14 cellular contexts compared by ENCODE assay signal in the genomic region with DNA sequence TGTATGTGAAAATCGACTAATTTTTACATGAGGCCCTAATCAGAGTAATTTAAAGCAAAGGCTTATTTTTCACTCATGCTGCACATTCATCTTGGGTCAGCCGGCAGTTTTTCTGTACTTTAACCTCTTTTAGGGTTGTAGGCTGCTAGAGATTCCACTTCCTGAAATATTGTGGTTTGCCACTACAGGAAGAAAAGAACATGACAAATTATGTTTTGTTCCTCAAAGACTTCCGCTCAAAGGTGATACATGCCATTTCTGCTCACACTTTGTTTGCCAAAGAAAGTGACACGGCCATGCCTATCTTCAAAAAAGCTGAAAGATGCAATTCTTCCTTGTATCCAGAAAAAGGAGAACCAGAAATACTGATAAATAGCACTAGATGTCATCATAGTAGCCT.
DNase-seq lines count a peak whose midpoint lies in the region; ATAC-seq and TF ChIP-seq lines count a peak whose summit lies in the region.
"Had no signal": no experiment of that assay in that cellular context is flagged by ENCODE, and none has a peak within 500 bp of the region (broad histone marks: within the 10 kb centered on the region; RNA-seq: fewer than 3 reads in every experiment).

No MANE protein-coding gene starts in this region.

- H3K9me3 Mint-ChIP-seq in activated CD4-positive, alpha-beta T cell treated with anti-CD3 and anti-CD28 coated beads, Interleukin-2, amount 10 ng/mL, durations not matched to agents 24 days and 14 days = peaks cover 12% of the 10 kb centered on the region

- H3K4me1 ChIP-seq in neutrophil (ENCODE audit: control insufficient read depth in 1 of 2, insufficient read depth in 1 of 2, low read depth in 1 of 2, low read length in 1 of 2) (peaks cover 32 to 73% of the 10 kb centered on the region in 2 experiments), ascending aorta (no peaks in the 10 kb centered on the region)
- H3K4me1 ChIP-seq: suprapubic skin had no signal

- peak overlapping the region; percentile 66 for H3K27ac Mint-ChIP-seq in activated CD4-positive, alpha-beta T cell treated with anti-CD3 and anti-CD28 coated beads, Interleukin-2, amount 10 ng/mL, durations not matched to agents 24 days and 14 days

- H3K36me3 Mint-ChIP-seq in activated CD4-positive, alpha-beta T cell treated with anti-CD3 and anti-CD28 coated beads, Interleukin-2, amount 10 ng/mL, durations not matched to agents 24 days and 14 days (ENCODE audit: low read depth) = peaks cover 2% of the 10 kb centered on the region

- H3K27ac ChIP-seq in neutrophil (peak overlapping the region; percentile 82), ascending aorta (no peak overlapping the region)
- H3K27ac ChIP-seq: PC-9, suprapubic skin had no signal

- H3K27me3 ChIP-seq in neutrophil = no peaks in the 10 kb centered on the region
- H3K27me3 ChIP-seq in ascending aorta = no peaks in the 10 kb centered on the region
- H3K27me3 ChIP-seq: suprapubic skin had no signal

- H3K4me3 Mint-ChIP-seq in activated CD4-positive, alpha-beta T cell treated with anti-CD3 and anti-CD28 coated beads, Interleukin-2, amount 10 ng/mL, durations not matched to agents 24 days and 14 days = peak overlapping the region; percentile 58

- peaks cover 26% of the 10 kb centered on the region for H3K4me1 Mint-ChIP-seq in activated CD4-positive, alpha-beta T cell treated with anti-CD3 and anti-CD28 coated beads, Interleukin-2, amount 10 ng/mL, durations not matched to agents 24 days and 14 days

- intact Hi-C loops in activated CD4-positive, alpha-beta T cell treated with anti-CD3 and anti-CD28 coated beads, Interleukin-2, amount 10 ng/mL, durations not matched to agents 24 days and 14 days (cut with micrococcal nuclease) = no loop called here
- intact Hi-C loops in ascending aorta (cut with DNase I) = no loop called here

- DNase-seq in activated CD4-positive, alpha-beta T cell treated with anti-CD3 and anti-CD28 coated beads, Interleukin-2, amount 10 ng/mL, durations not matched to agents 24 days and 14 days = peak; percentile 74
- no peak for DNase-seq in activated CD4-positive, alpha-beta T cell treated with anti-CD3 and anti-CD28 coated beads, Interleukin-2, amount 50 U/mL, for 4 hours
- DNase-seq in SIG-M5 (lab: John Stamatoyannopoulos, UW) (peak; percentile 33), ascending aorta (ENCODE audit: low spot score in 2 of 2) (no peak)
- DNase-seq in activated CD4-positive, alpha-beta T cell treated with anti-CD3 and anti-CD28 coated beads, Interleukin-2, amount 50 U/mL, for 1 hour = no peak
- DNase-seq: activated CD4-positive, alpha-beta T cell treated with anti-CD3 and anti-CD28 coated beads, Interleukin-2, amount 50 U/mL, for 48 hours; foreskin melanocyte; midbrain; PC-9 had no signal

- ATAC-seq in HG03066 (IDR thresholded peaks at IDR 0.05; ENCODE audit: low read depth, unreplicated experiment) = peak; percentile 62
- ATAC-seq in GM21515 (IDR thresholded peaks at IDR 0.05; ENCODE audit: unreplicated experiment) = no peak

- H3K4me3 ChIP-seq in neutrophil (ENCODE audit: low read depth in 1 of 2, low read length in 1 of 2) (peak overlapping the region in 1 of 2 experiments; percentile 40), ascending aorta (no peak overlapping the region)
- H3K4me3 ChIP-seq: HAP-1, PC-9, suprapubic skin had no signal

- H3K27me3 Mint-ChIP-seq in activated CD4-positive, alpha-beta T cell treated with anti-CD3 and anti-CD28 coated beads, Interleukin-2, amount 10 ng/mL, durations not matched to agents 24 days and 14 days = no peaks in the 10 kb centered on the region

- peak; percentile 47 for TF ChIP-seq CTCF in neutrophil (IDR thresholded peaks at IDR 0.05)
- TF ChIP-seq CTCF in ascending aorta (IDR thresholded peaks at IDR 0.05) = no peak

- no peaks in the 10 kb centered on the region for H3K36me3 ChIP-seq in neutrophil
- H3K36me3 ChIP-seq in ascending aorta = no peaks in the 10 kb centered on the region
- H3K36me3 ChIP-seq: HAP-1, suprapubic skin had no signal

- no peaks in the 10 kb centered on the region for H3K9me3 ChIP-seq in neutrophil
- no peaks in the 10 kb centered on the region for H3K9me3 ChIP-seq in ascending aorta
- H3K9me3 ChIP-seq: HAP-1, suprapubic skin had no signal

Comparison
In these comparisons a context has a peak if more than half of its experiments do, and no peak if none do; other contexts are left out.
1. DNase-seq: peak in activated CD4-positive, alpha-beta T cell treated with anti-CD3 and anti-CD28 coated beads, Interleukin-2, amount 10 ng/mL, durations not matched to agents 24 days and 14 days (single experiment) and SIG-M5 (single experiment); none in activated CD4-positive, alpha-beta T cell treated with anti-CD3 and anti-CD28 coated beads, Interleukin-2, amount 50 U/mL, for 4 hours (0 of 2), ascending aorta (0 of 2) and activated CD4-positive, alpha-beta T cell treated with anti-CD3 and anti-CD28 coated beads, Interleukin-2, amount 50 U/mL, for 1 hour (single experiment).